In genomic region chr11:62400760-62401159, GRCh38 we compare ENCODE assay signal across 1 cellular context.
TF ChIP-seq lines count a peak whose summit lies in the region.

No MANE protein-coding gene starts in this region.

TF ChIP-seq in HepG2, 621 proteins besides CTCF, POLR2A, EP300 and RAD21 (continued from another document):
- TF ChIP-seq, protein P1, sequence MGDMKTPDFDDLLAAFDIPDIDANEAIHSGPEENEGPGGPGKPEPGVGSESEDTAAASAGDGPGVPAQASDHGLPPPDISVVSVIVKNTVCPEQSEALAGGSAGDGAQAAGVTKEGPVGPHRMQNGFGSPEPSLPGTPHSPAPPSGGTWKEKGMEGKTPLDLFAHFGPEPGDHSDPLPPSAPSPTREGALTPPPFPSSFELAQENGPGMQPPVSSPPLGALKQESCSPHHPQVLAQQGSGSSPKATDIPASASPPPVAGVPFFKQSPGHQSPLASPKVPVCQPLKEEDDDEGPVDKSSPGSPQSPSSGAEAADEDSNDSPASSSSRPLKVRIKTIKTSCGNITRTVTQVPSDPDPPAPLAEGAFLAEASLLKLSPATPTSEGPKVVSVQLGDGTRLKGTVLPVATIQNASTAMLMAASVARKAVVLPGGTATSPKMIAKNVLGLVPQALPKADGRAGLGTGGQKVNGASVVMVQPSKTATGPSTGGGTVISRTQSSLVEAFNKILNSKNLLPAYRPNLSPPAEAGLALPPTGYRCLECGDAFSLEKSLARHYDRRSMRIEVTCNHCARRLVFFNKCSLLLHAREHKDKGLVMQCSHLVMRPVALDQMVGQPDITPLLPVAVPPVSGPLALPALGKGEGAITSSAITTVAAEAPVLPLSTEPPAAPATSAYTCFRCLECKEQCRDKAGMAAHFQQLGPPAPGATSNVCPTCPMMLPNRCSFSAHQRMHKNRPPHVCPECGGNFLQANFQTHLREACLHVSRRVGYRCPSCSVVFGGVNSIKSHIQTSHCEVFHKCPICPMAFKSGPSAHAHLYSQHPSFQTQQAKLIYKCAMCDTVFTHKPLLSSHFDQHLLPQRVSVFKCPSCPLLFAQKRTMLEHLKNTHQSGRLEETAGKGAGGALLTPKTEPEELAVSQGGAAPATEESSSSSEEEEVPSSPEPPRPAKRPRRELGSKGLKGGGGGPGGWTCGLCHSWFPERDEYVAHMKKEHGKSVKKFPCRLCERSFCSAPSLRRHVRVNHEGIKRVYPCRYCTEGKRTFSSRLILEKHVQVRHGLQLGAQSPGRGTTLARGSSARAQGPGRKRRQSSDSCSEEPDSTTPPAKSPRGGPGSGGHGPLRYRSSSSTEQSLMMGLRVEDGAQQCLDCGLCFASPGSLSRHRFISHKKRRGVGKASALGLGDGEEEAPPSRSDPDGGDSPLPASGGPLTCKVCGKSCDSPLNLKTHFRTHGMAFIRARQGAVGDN (CRISPR knock-in tag; IDR thresholded peaks at IDR 0.05), result peak; percentile 46; the same call in 1 of the 2 replicates
- TF ChIP-seq ZFY (CRISPR knock-in tag; IDR thresholded peaks at IDR 0.05) (0 out of 2 replicates have a peak, but pooled peaks have one; percentile 27), FOXK1 (CRISPR knock-in tag; IDR thresholded peaks at IDR 0.05; ENCODE audit: borderline replicate concordance, low read depth) (no peak), ZNF768 (CRISPR knock-in tag; IDR thresholded peaks at IDR 0.05) (peak; percentile 50; the same call in 1 of the 2 replicates), SMARCE1 (IDR thresholded peaks at IDR 0.05; ENCODE audit: borderline replicate concordance) (no peak), ZNF263 (CRISPR knock-in tag; IDR thresholded peaks at IDR 0.05) (0 out of 2 replicates have a peak, but pooled peaks have one; percentile 53), HOXA3 (CRISPR knock-in tag; IDR thresholded peaks at IDR 0.05) (no peak)
- TF ChIP-seq, protein P2, sequence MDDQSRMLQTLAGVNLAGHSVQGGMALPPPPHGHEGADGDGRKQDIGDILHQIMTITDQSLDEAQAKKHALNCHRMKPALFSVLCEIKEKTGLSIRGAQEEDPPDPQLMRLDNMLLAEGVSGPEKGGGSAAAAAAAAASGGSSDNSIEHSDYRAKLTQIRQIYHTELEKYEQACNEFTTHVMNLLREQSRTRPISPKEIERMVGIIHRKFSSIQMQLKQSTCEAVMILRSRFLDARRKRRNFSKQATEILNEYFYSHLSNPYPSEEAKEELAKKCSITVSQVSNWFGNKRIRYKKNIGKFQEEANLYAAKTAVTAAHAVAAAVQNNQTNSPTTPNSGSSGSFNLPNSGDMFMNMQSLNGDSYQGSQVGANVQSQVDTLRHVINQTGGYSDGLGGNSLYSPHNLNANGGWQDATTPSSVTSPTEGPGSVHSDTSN (CRISPR knock-in tag; IDR thresholded peaks at IDR 0.05; ENCODE audit: borderline replicate concordance), result no peak
TF ChIP-seq in HepG2: peak in this region for 5.
